In genomic region chr3:171772427-171773056, GRCh38 we compare ENCODE assay signal across 8 cellular contexts. TPM values are rescaled to one million over a fixed set of nuclear protein-coding genes. Genes with fewer than 3 reads are reported as not detected.
DNase-seq lines count a peak whose midpoint lies in the region; ATAC-seq and TF ChIP-seq lines count a peak whose summit lies in the region.

No MANE protein-coding gene starts in this region.

- no peak overlapping the region for H3K4me3 ChIP-seq in epithelial cell of esophagus (ENCODE audit: low read length)

- H3K4me3 Mint-ChIP-seq in naive thymus-derived CD8-positive, alpha-beta T cell = no peak overlapping the region
- H3K4me3 Mint-ChIP-seq in type B pancreatic cell = peak overlapping the region; percentile 26

- DNase-seq in COLO829 (ENCODE audit: low spot score) (peak; percentile 94), HEK293T (ENCODE audit: extremely low spot score) (peak; percentile 64), NCI-H460 (ENCODE audit: extremely low read depth, low read depth) (peak; percentile 57), epithelial cell of esophagus (ENCODE audit: low read depth) (peak; percentile 75), type B pancreatic cell (ENCODE audit: extremely low spot score, unreplicated experiment) (no peak)
- DNase-seq in activated CD4-positive, alpha-beta T cell treated with anti-CD3 and anti-CD28 coated beads, Interleukin-2, amount 50 U/mL, for 1 hour = peak; percentile 36
- peak; percentile 7 to 68 (median 31) for DNase-seq in naive thymus-derived CD8-positive, alpha-beta T cell

- H3K36me3 Mint-ChIP-seq in naive thymus-derived CD8-positive, alpha-beta T cell = no peaks in the 10 kb centered on the region
- no peaks in the 10 kb centered on the region for H3K36me3 Mint-ChIP-seq in type B pancreatic cell

- ATAC-seq in naive thymus-derived CD8-positive, alpha-beta T cell = peak in 1 of 2 donors; percentile 29
- ATAC-seq in GM21723 (IDR thresholded peaks at IDR 0.05; ENCODE audit: unreplicated experiment) = no peak

- H3K4me1 Mint-ChIP-seq in naive thymus-derived CD8-positive, alpha-beta T cell = peaks cover 0 to 7% (median 0%) of the 10 kb centered on the region in 4 donors
- H3K4me1 Mint-ChIP-seq in type B pancreatic cell (ENCODE audit: unreplicated experiment) = peaks cover 44% of the 10 kb centered on the region

- H3K27me3 Mint-ChIP-seq in naive thymus-derived CD8-positive, alpha-beta T cell = peaks cover 0 to 2% (median 0%) of the 10 kb centered on the region in 5 donors
- H3K27me3 Mint-ChIP-seq in type B pancreatic cell = no peaks in the 10 kb centered on the region

- TF ChIP-seq CTCF in epithelial cell of esophagus (IDR thresholded peaks at IDR 0.05; ENCODE audit: insufficient read depth, low read depth, low read length, missing control alignments) (peak; percentile 81), type B pancreatic cell (conservative IDR thresholded peaks at IDR 0.05) (peak; percentile 86)

- CTCF ChIA-PET in HEK293T (lab: Yijun Ruan, JAX) = interaction anchor here (0.6 to 2.6 kb wide), 18 partner anchors 12 to 242 kb away, joined by 3 to 10 read pairs (median 4); no protein-coding TSS in a partner anchor

- no peaks in the 10 kb centered on the region for H3K9me3 Mint-ChIP-seq in naive thymus-derived CD8-positive, alpha-beta T cell
- no peaks in the 10 kb centered on the region for H3K9me3 Mint-ChIP-seq in type B pancreatic cell

- POLR2A ChIA-PET in HEK293T (lab: Yijun Ruan, JAX) = no interaction called here
- POLR2A ChIA-PET in naive thymus-derived CD8-positive, alpha-beta T cell (lab: Charles Lee) = no interaction called here

- peak overlapping the region in 1 of 10 donors; percentile 68 for H3K27ac Mint-ChIP-seq in naive thymus-derived CD8-positive, alpha-beta T cell
- H3K27ac Mint-ChIP-seq in type B pancreatic cell = peak overlapping the region; percentile 9

TF ChIP-seq in HEK293T, 16 proteins besides CTCF, POLR2A, EP300 and RAD21:
- no peak for TF ChIP-seq PKNOX1 (IDR thresholded peaks at IDR 0.05)
- no peak for TF ChIP-seq HDGF (IDR thresholded peaks at IDR 0.05; ENCODE audit: borderline replicate concordance)
- no peak for TF ChIP-seq ARNT (IDR thresholded peaks at IDR 0.05)
- no peak for TF ChIP-seq FOXM1 (IDR thresholded peaks at IDR 0.05; ENCODE audit: borderline replicate concordance)
- no peak for TF ChIP-seq L3MBTL2 (conservative IDR thresholded peaks at IDR 0.05)
- no peak for TF ChIP-seq CTBP1 (IDR thresholded peaks at IDR 0.05; ENCODE audit: borderline replicate concordance)
- no peak for TF ChIP-seq BHLHE40 (IDR thresholded peaks at IDR 0.05; ENCODE audit: borderline replicate concordance)
- no peak for TF ChIP-seq SP1 (IDR thresholded peaks at IDR 0.05)
- no peak for TF ChIP-seq ELF4 (IDR thresholded peaks at IDR 0.05)
- TF ChIP-seq NFRKB (IDR thresholded peaks at IDR 0.05) = no peak
- TF ChIP-seq FOXA1 (IDR thresholded peaks at IDR 0.05) = no peak
- no peak for TF ChIP-seq SUZ12 (IDR thresholded peaks at IDR 0.05)
- TF ChIP-seq FOXK2 (IDR thresholded peaks at IDR 0.05) = no peak
- TF ChIP-seq LEF1 (IDR thresholded peaks at IDR 0.05; ENCODE audit: borderline replicate concordance) = no peak

RNA-seq across cellular contexts. Expression of gene PLD1, which starts 37.7 kb away (rescaled TPM):
- total RNA-seq in NCI-H460 (2014; rRNA removed; shearing (Covaris generic)) = 27.9 and 33.5 TPM in 2 replicates
- 17.0 and 25.4 TPM in 2 replicates for polyA plus RNA-seq in NCI-H460 (2014; cell fraction: nucleus; rRNA removed)
- total RNA-seq in naive thymus-derived CD8-positive, alpha-beta T cell = under 1 TPM; 0.38 to 0.44 TPM
- not detected for polyA plus RNA-seq in naive thymus-derived CD8-positive, alpha-beta T cell
- total RNA-seq in type B pancreatic cell (ENCODE audit: low replicate concordance) = 33.3 and 44.6 TPM in 2 replicates

Comparison
In these comparisons a context has a peak if more than half of its experiments do, and no peak if none do; other contexts are left out.
1. RNA of gene PLD1, which starts 37.7 kb away (total RNA-seq): 27.9 to 33.5 TPM in NCI-H460 and 33.3 to 44.6 TPM in type B pancreatic cell; 0.38 to 0.44 TPM in naive thymus-derived CD8-positive, alpha-beta T cell; every median in the first group is over 10 times any median in the second.